ENCODE assay signal across 13 cellular contexts in genomic region chr16:8849411-8850011, GRCh38. TPM values are rescaled to one million over a fixed set of nuclear protein-coding genes. Genes with fewer than 3 reads are reported as not detected.
A peak's percentile ranks its signal among the peaks of the same experiment; 100 is the strongest.
DNase-seq lines count a peak whose midpoint lies in the region; ATAC-seq and TF ChIP-seq lines count a peak whose summit lies in the region.
"Had no signal": no experiment of that assay in that cellular context is flagged by ENCODE, and none has a peak within 500 bp of the region (broad histone marks: within the 10 kb centered on the region; RNA-seq: fewer than 3 reads in every experiment).

No MANE protein-coding gene starts in this region.

- peaks cover 64% of the 10 kb centered on the region for H3F3A ChIP-seq in SK-N-SH (replicated peaks; ENCODE audit: insufficient read depth)

- no peak for TF ChIP-seq EP300 in SK-N-SH (IDR thresholded peaks at IDR 0.05; ENCODE audit: borderline replicate concordance in 1 of 2, low read depth in 1 of 2, low read length in 1 of 2)

- no peak overlapping the region; a peak in 1 of 4 replicates for H3K4me3 ChIP-seq in SK-N-SH (ENCODE audit: low read depth in 2 of 2, low read length in 1 of 2)
- H3K4me3 ChIP-seq in fibroblast of mammary gland (ENCODE audit: control insufficient read depth, low read depth, low read length): no peak overlapping the region
- H3K4me3 ChIP-seq in skeletal muscle cell (ENCODE audit: low read depth, low read length): no peak overlapping the region
- H3K4me3 ChIP-seq in WERI-Rb-1 (ENCODE audit: low read depth, low read length): no peak overlapping the region
- H3K4me3 ChIP-seq: HAP-1, thyroid gland had no signal

- H3K36me3 Mint-ChIP-seq in activated CD8-positive, alpha-beta T cell treated with anti-CD3 and anti-CD28 coated beads, Interleukin-2, amount 10 ng/mL, durations not matched to agents 7 days and 5 days (ENCODE audit: low read depth): peaks cover 65% of the 10 kb centered on the region
- H3K36me3 Mint-ChIP-seq in activated CD8-positive, alpha-beta T cell treated with anti-CD3 and anti-CD28 coated beads for 36 hours (ENCODE audit: low read depth): peaks cover 41% of the 10 kb centered on the region

- H3K27ac ChIP-seq in SK-N-SH (ENCODE audit: low read depth in 2 of 2, low read length in 1 of 2) (peak overlapping the region; percentile 53 to 82), WERI-Rb-1 (no peak overlapping the region)

- no peak overlapping the region for H2AFZ ChIP-seq in SK-N-SH (ENCODE audit: low read depth)

- H3K27me3 ChIP-seq in SK-N-SH (ENCODE audit: insufficient read depth): no peaks in the 10 kb centered on the region
- H3K27me3 ChIP-seq in WERI-Rb-1 (ENCODE audit: insufficient read depth, low read depth, severe bottlenecking): no peaks in the 10 kb centered on the region
- H3K27me3 ChIP-seq: thyroid gland had no signal

- no peak overlapping the region; the same call in 1 of the 2 replicates for H3K9ac ChIP-seq in SK-N-SH

- H3K9me2 ChIP-seq in SK-N-SH: no peaks in the 10 kb centered on the region

- CTCF ChIA-PET in activated CD8-positive, alpha-beta T cell treated with anti-CD3 and anti-CD28 coated beads, Interleukin-2, amount 10 ng/mL, durations not matched to agents 7 days and 5 days (lab: Charles Lee): interaction anchor here (1.3 to 1.6 kb wide), 2 partner anchors 24 to 87 kb away, joined by 3 read pairs; no protein-coding TSS in a partner anchor
- CTCF ChIA-PET in activated CD8-positive, alpha-beta T cell treated with anti-CD3 and anti-CD28 coated beads for 36 hours (lab: Charles Lee): interaction anchor here (2.1 kb wide), 1 partner anchor 31 kb away, joined by 5 read pairs; no protein-coding TSS in a partner anchor
- CTCF ChIA-PET in SK-N-SH (lab: Yijun Ruan, JAX): interaction anchor here (1.1 to 1.2 kb wide), 2 partner anchors 15 to 31 kb away, joined by 4 to 5 read pairs; no protein-coding TSS in a partner anchor

- POLR2A ChIA-PET in activated CD8-positive, alpha-beta T cell treated with anti-CD3 and anti-CD28 coated beads, Interleukin-2, amount 10 ng/mL, durations not matched to agents 7 days and 5 days (lab: Charles Lee): interaction anchor here (0.6 to 2.8 kb wide), 4 partner anchors 18 to 163 kb away, joined by 3 to 10 read pairs (median 4); partner anchors contain the start of gene CARHSP1
- POLR2A ChIA-PET in activated CD8-positive, alpha-beta T cell treated with anti-CD3 and anti-CD28 coated beads for 36 hours (lab: Charles Lee): interaction anchor here (0.8 to 9.0 kb wide), 3 partner anchors 11 to 198 kb away, joined by 3 to 99 read pairs (median 3); partner anchors contain the start of gene CARHSP1
- POLR2A ChIA-PET in SK-N-SH (lab: Yijun Ruan, JAX): no interaction called here

- no peak for TF ChIP-seq RAD21 in SK-N-SH (IDR thresholded peaks at IDR 0.05; ENCODE audit: low read length)

- DNase-seq in activated CD8-positive, alpha-beta T cell treated with anti-CD3 and anti-CD28 coated beads, Interleukin-2, amount 10 ng/mL, durations not matched to agents 7 days and 5 days: no peak
- no peak for DNase-seq in activated CD8-positive, alpha-beta T cell treated with anti-CD3 and anti-CD28 coated beads for 36 hours
- DNase-seq in SK-N-SH: peak; percentile 16
- DNase-seq in fibroblast of mammary gland (ENCODE audit: low read depth): peak; percentile 87
- DNase-seq in skeletal muscle cell (ENCODE audit: low read depth): peak; percentile 40
- no peak for DNase-seq in WERI-Rb-1
- DNase-seq in left lobe of liver (ENCODE audit: low spot score): no peak
- DNase-seq: cortex of kidney, NCI-H526 treated with DMSO at 0.1 percent for 48 hours had no signal

- H3K9me3 Mint-ChIP-seq in activated CD8-positive, alpha-beta T cell treated with anti-CD3 and anti-CD28 coated beads, Interleukin-2, amount 10 ng/mL, durations not matched to agents 7 days and 5 days (ENCODE audit: insufficient read depth): no peaks in the 10 kb centered on the region
- H3K9me3 Mint-ChIP-seq in activated CD8-positive, alpha-beta T cell treated with anti-CD3 and anti-CD28 coated beads for 36 hours: no peaks in the 10 kb centered on the region

- no peaks in the 10 kb centered on the region for H3K9me3 ChIP-seq in SK-N-SH
- no peaks in the 10 kb centered on the region for H3K9me3 ChIP-seq in WERI-Rb-1 (ENCODE audit: severe bottlenecking)
- H3K9me3 ChIP-seq: HAP-1, thyroid gland had no signal

- no peak for TF ChIP-seq CTCF in activated CD8-positive, alpha-beta T cell treated with anti-CD3 and anti-CD28 coated beads for 36 hours (IDR thresholded peaks at IDR 0.05)
- TF ChIP-seq CTCF in SK-N-SH (IDR thresholded peaks at IDR 0.05) (no peak), fibroblast of mammary gland (conservative IDR thresholded peaks at IDR 0.05; ENCODE audit: control insufficient read depth, insufficient read depth, low read depth, low read length) (no peak), WERI-Rb-1 (IDR thresholded peaks at IDR 0.05; ENCODE audit: low read depth, low read length) (no peak)

- peak overlapping the region; percentile 65 for H3K4me2 ChIP-seq in SK-N-SH

- peak overlapping the region; percentile 47 for H3K27ac Mint-ChIP-seq in activated CD8-positive, alpha-beta T cell treated with anti-CD3 and anti-CD28 coated beads, Interleukin-2, amount 10 ng/mL, durations not matched to agents 7 days and 5 days
- no peak overlapping the region for H3K27ac Mint-ChIP-seq in activated CD8-positive, alpha-beta T cell treated with anti-CD3 and anti-CD28 coated beads for 36 hours

- H4K20me1 ChIP-seq in SK-N-SH (ENCODE audit: insufficient read depth): peaks cover 40% of the 10 kb centered on the region

- H3K79me2 ChIP-seq in SK-N-SH (ENCODE audit: insufficient read depth): peaks cover 32% of the 10 kb centered on the region; the same call in 1 of the 2 replicates

- WGBS in SK-N-SH (ENCODE audit: low lambda C conversion rate): 82% methylated on average over 19 of the region's 19 CpGs

- H3K36me3 ChIP-seq in SK-N-SH (replicated peaks in 1 of 2; ENCODE audit: control insufficient read depth in 1 of 2, insufficient read depth in 2 of 2, low read length in 1 of 2) (peaks cover 19 to 32% of the 10 kb centered on the region in 2 experiments), WERI-Rb-1 (peaks cover 44% of the 10 kb centered on the region)

- H3K27me3 Mint-ChIP-seq in activated CD8-positive, alpha-beta T cell treated with anti-CD3 and anti-CD28 coated beads, Interleukin-2, amount 10 ng/mL, durations not matched to agents 7 days and 5 days (ENCODE audit: low read depth): no peaks in the 10 kb centered on the region
- H3K27me3 Mint-ChIP-seq in activated CD8-positive, alpha-beta T cell treated with anti-CD3 and anti-CD28 coated beads for 36 hours: no peaks in the 10 kb centered on the region

- H3K4me1 ChIP-seq in SK-N-SH (ENCODE audit: control insufficient read depth in 1 of 2, insufficient read depth in 2 of 2, low read depth in 1 of 2, low read length in 1 of 2): peaks cover 13 to 21% of the 10 kb centered on the region in 2 experiments; a peak in 3 of 4 replicates
- H3K4me1 ChIP-seq: HAP-1 had no signal

- no peak for ATAC-seq in activated CD8-positive, alpha-beta T cell treated with anti-CD3 and anti-CD28 coated beads, Interleukin-2, amount 10 ng/mL, durations not matched to agents 7 days and 5 days
- ATAC-seq in activated CD8-positive, alpha-beta T cell treated with anti-CD3 and anti-CD28 coated beads for 36 hours: no peak
- ATAC-seq in left lobe of liver (no peak), GM21447 (IDR thresholded peaks at IDR 0.05; ENCODE audit: unreplicated experiment) (no peak)

- H3K4me1 Mint-ChIP-seq in activated CD8-positive, alpha-beta T cell treated with anti-CD3 and anti-CD28 coated beads, Interleukin-2, amount 10 ng/mL, durations not matched to agents 7 days and 5 days (ENCODE audit: low read depth): peaks cover 37% of the 10 kb centered on the region
- H3K4me1 Mint-ChIP-seq in activated CD8-positive, alpha-beta T cell treated with anti-CD3 and anti-CD28 coated beads for 36 hours (ENCODE audit: low read depth): peaks cover 17% of the 10 kb centered on the region

- no peak overlapping the region for H3K4me3 Mint-ChIP-seq in activated CD8-positive, alpha-beta T cell treated with anti-CD3 and anti-CD28 coated beads, Interleukin-2, amount 10 ng/mL, durations not matched to agents 7 days and 5 days
- no peak overlapping the region for H3K4me3 Mint-ChIP-seq in activated CD8-positive, alpha-beta T cell treated with anti-CD3 and anti-CD28 coated beads for 36 hours

- intact Hi-C loops in activated CD8-positive, alpha-beta T cell treated with anti-CD3 and anti-CD28 coated beads for 36 hours (cut with micrococcal nuclease): no loop called here

RNA-seq across cellular contexts. Expression of gene CARHSP1, which starts 19.3 kb away (rescaled TPM):
- total RNA-seq in activated CD8-positive, alpha-beta T cell treated with anti-CD3 and anti-CD28 coated beads, Interleukin-2, amount 10 ng/mL, durations not matched to agents 7 days and 5 days: 100 to 1,000 TPM; 209 to 217 TPM
- 10 to 100 TPM; 63.9 to 72.6 TPM for total RNA-seq in activated CD8-positive, alpha-beta T cell treated with anti-CD3 and anti-CD28 coated beads for 36 hours
- 60.6 and 93.6 TPM in 2 replicates for polyA plus RNA-seq in SK-N-SH (2012; rRNA removed)
- 41.7 and 53.3 TPM in 2 replicates for polyA plus RNA-seq in SK-N-SH (2012; cell fraction: cytosol; rRNA removed)
- 56.6 and 82.5 TPM in 2 replicates for polyA plus RNA-seq in SK-N-SH (2012; cell fraction: nucleus; rRNA removed)
- total RNA-seq in left lobe of liver: 62.5 TPM

RNA-seq across cellular contexts. Expression of gene LITAFD, which starts 32.6 kb away (rescaled TPM):
- not detected for total RNA-seq in activated CD8-positive, alpha-beta T cell treated with anti-CD3 and anti-CD28 coated beads, Interleukin-2, amount 10 ng/mL, durations not matched to agents 7 days and 5 days
- not detected for total RNA-seq in activated CD8-positive, alpha-beta T cell treated with anti-CD3 and anti-CD28 coated beads for 36 hours
- not detected in 2 replicates for polyA plus RNA-seq in SK-N-SH (2012; rRNA removed)
- not detected in 2 replicates for polyA plus RNA-seq in SK-N-SH (2012; cell fraction: cytosol; rRNA removed)
- polyA plus RNA-seq in SK-N-SH (2012; cell fraction: nucleus; rRNA removed): not detected in 2 replicates
- not detected for total RNA-seq in left lobe of liver
- total RNA-seq: HT1080, thyroid gland had no signal

RNA-seq across cellular contexts. Expression of gene PMM2, which starts 51.9 kb away (rescaled TPM):
- 10 to 100 TPM; 36.9 to 37.6 TPM for total RNA-seq in activated CD8-positive, alpha-beta T cell treated with anti-CD3 and anti-CD28 coated beads, Interleukin-2, amount 10 ng/mL, durations not matched to agents 7 days and 5 days
- total RNA-seq in activated CD8-positive, alpha-beta T cell treated with anti-CD3 and anti-CD28 coated beads for 36 hours: 10 to 100 TPM; 32.7 to 34.3 TPM
- 24.3 and 27.6 TPM in 2 replicates for polyA plus RNA-seq in SK-N-SH (2012; rRNA removed)
- 23.4 and 28.8 TPM in 2 replicates for polyA plus RNA-seq in SK-N-SH (2012; cell fraction: cytosol; rRNA removed)
- polyA plus RNA-seq in SK-N-SH (2012; cell fraction: nucleus; rRNA removed): 47.6 and 49.7 TPM in 2 replicates
- total RNA-seq in left lobe of liver: 22.9 TPM

RNA-seq across cellular contexts. Expression of gene TMEM186, which starts 52.1 kb away (rescaled TPM):
- 10 to 100 TPM; 11.0 to 11.1 TPM for total RNA-seq in activated CD8-positive, alpha-beta T cell treated with anti-CD3 and anti-CD28 coated beads, Interleukin-2, amount 10 ng/mL, durations not matched to agents 7 days and 5 days
- 10 to 100 TPM; 15.3 to 15.4 TPM for total RNA-seq in activated CD8-positive, alpha-beta T cell treated with anti-CD3 and anti-CD28 coated beads for 36 hours
- 13.2 and 18.2 TPM in 2 replicates for polyA plus RNA-seq in SK-N-SH (2012; rRNA removed)
- polyA plus RNA-seq in SK-N-SH (2012; cell fraction: cytosol; rRNA removed): 16.1 and 16.8 TPM in 2 replicates
- polyA plus RNA-seq in SK-N-SH (2012; cell fraction: nucleus; rRNA removed): 15.9 and 16.9 TPM in 2 replicates
- total RNA-seq in left lobe of liver: 7.5 TPM

Comparison
In these comparisons a context has a peak if more than half of its experiments do, and no peak if none do; other contexts are left out.
1. DNase-seq: peak in SK-N-SH (single experiment), fibroblast of mammary gland (single experiment) and skeletal muscle cell (single experiment); none in activated CD8-positive, alpha-beta T cell treated with anti-CD3 and anti-CD28 coated beads, Interleukin-2, amount 10 ng/mL, durations not matched to agents 7 days and 5 days (single experiment), activated CD8-positive, alpha-beta T cell treated with anti-CD3 and anti-CD28 coated beads for 36 hours (single experiment), WERI-Rb-1 (single experiment) and left lobe of liver (single experiment).